In genomic region chr7:115965241-115965640, GRCh38 we compare ENCODE assay signal across 24 cellular contexts.
"Had no signal": no experiment of that assay in that cellular context is flagged by ENCODE, and none has a peak within 500 bp of the region (broad histone marks: within the 10 kb centered on the region; RNA-seq: fewer than 3 reads in every experiment).

No MANE protein-coding gene starts in this region.

- H3K4me3 ChIP-seq: esophagus muscularis mucosa, lung, ovary, psoas muscle, sigmoid colon, suprapubic skin, vagina had no signal

- H3K36me3 ChIP-seq: esophagus muscularis mucosa, ovary, sigmoid colon, suprapubic skin, vagina had no signal

- H3K36me3 Mint-ChIP-seq: naive thymus-derived CD4-positive, alpha-beta T cell had no signal

- H3K9me3 Mint-ChIP-seq: endodermal cell; stimulated activated naive CD8-positive, alpha-beta T cell treated with anti-CD3 and anti-CD28 coated beads, Interleukin-15, amount 100 ng/mL, for 72 hours had no signal

- H3K27ac ChIP-seq: esophagus muscularis mucosa, ovary, psoas muscle, sigmoid colon, suprapubic skin, vagina had no signal

- ATAC-seq: left lobe of liver; naive thymus-derived CD4-positive, alpha-beta T cell; psoas muscle; right cardiac atrium; stimulated activated naive CD8-positive, alpha-beta T cell treated with anti-CD3 and anti-CD28 coated beads, Interleukin-15, amount 100 ng/mL, for 72 hours had no signal

- H3K27me3 Mint-ChIP-seq: memory B cell; naive thymus-derived CD4-positive, alpha-beta T cell; stimulated activated naive CD8-positive, alpha-beta T cell treated with anti-CD3 and anti-CD28 coated beads, Interleukin-15, amount 100 ng/mL, for 72 hours had no signal

- H3K27me3 ChIP-seq: esophagus muscularis mucosa, ovary, sigmoid colon, suprapubic skin, vagina had no signal

- H3K4me1 Mint-ChIP-seq: endodermal cell; memory B cell; naive thymus-derived CD4-positive, alpha-beta T cell; stimulated activated naive CD8-positive, alpha-beta T cell treated with anti-CD3 and anti-CD28 coated beads, Interleukin-15, amount 100 ng/mL, for 72 hours had no signal

- H3K4me3 Mint-ChIP-seq: endodermal cell; memory B cell; naive thymus-derived CD4-positive, alpha-beta T cell; stimulated activated naive CD8-positive, alpha-beta T cell treated with anti-CD3 and anti-CD28 coated beads, Interleukin-15, amount 100 ng/mL, for 72 hours had no signal

- DNase-seq: effector CD8-positive, alpha-beta T cell; endodermal cell; foreskin melanocyte; glutamatergic neuron; kidney; midbrain; naive thymus-derived CD4-positive, alpha-beta T cell; occipital lobe; ovary; posterior cingulate gyrus; psoas muscle; right cardiac atrium; sigmoid colon; stimulated activated CD4-positive, alpha-beta T cell treated with anti-CD3 and anti-CD28 coated beads, Interleukin-1b, Interleukin-23, amount 100 ng/mL, for 48 hours; stimulated activated CD4-positive, alpha-beta T cell treated with anti-CD3 and anti-CD28 coated beads, Interleukin-4, amount 100 ng/mL, for 1 hour; stimulated activated CD8-positive, alpha-beta memory T cell treated with anti-CD3 and anti-CD28 coated beads, Interleukin-4, amount 100 ng/mL, for 48 hours; stimulated activated naive CD4-positive, alpha-beta T cell; stimulated activated naive CD8-positive, alpha-beta T cell treated with anti-CD3 and anti-CD28 coated beads, Interleukin-15, amount 100 ng/mL, for 72 hours had no signal

- H3K4me1 ChIP-seq: esophagus muscularis mucosa, psoas muscle, sigmoid colon, suprapubic skin, vagina had no signal

- H3K9me3 ChIP-seq: esophagus muscularis mucosa, ovary, psoas muscle, sigmoid colon, suprapubic skin, vagina had no signal

- H3K27ac Mint-ChIP-seq: endodermal cell; memory B cell; naive thymus-derived CD4-positive, alpha-beta T cell; stimulated activated naive CD8-positive, alpha-beta T cell treated with anti-CD3 and anti-CD28 coated beads, Interleukin-15, amount 100 ng/mL, for 72 hours had no signal
